8 cellular contexts compared by ENCODE assay signal in the genomic region with DNA sequence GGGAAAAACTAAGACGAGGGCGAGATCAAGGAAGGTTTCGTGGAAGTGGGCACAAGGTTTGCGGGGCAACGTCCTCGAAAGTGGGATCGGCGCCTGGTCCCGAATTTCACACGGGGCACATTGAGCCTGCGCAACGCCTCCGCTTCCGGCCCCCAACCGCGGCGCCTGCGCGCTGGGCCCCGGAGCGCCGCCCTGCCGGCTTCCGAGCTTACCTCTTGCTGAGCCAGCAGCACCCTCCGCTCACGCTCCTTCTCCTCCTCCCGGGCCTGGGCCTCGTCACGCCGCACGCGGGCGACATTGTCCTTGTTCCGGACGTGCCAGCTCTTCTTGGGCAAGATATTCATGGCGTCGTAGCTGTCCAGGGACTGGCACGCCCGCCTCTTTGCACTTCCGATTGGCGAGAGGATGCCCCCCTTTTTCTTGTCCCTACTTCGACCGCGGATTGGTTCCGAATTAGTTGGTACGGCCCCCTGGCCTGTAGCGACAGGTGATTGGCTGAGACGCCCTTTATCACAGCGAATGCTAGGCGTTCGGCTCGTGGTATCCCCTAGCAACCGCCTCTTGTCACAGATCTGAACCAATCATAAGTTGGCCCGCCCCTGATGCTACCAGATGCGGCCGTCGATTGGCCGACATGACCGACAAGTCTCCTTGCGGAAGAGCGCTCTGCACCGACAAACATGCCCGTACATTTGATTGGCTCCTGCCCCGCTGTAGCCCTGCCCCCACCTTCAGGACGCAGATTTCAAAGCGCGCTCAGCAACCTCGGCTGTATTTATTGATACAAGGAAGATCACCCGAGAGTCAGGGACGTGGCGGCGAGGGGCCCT. TPM values are rescaled to one million over a fixed set of nuclear protein-coding genes. Genes with fewer than 3 reads are reported as not detected.
DNase-seq lines count a peak whose midpoint lies in the region; ATAC-seq and TF ChIP-seq lines count a peak whose summit lies in the region.

Gene LENG1 (minus strand): TSS at position 370 of the 830 bp plus-strand sequence. CDS start 26 bp downstream, at position 344.

- WGBS in transverse colon (ENCODE audit: low coverage in 1 of 2), 2 donors = 0 to 1% methylated on average over 3 to 63 of the region's 72 CpGs

- H3K9me3 ChIP-seq in SU-DHL-6 (ENCODE audit: insufficient read depth, low read length) (no peaks in the 10 kb centered on the region), adipocyte (ENCODE audit: control insufficient read depth, low read length) (no peaks in the 10 kb centered on the region), cardiac muscle cell (ENCODE audit: low read depth) (no peaks in the 10 kb centered on the region), parathyroid adenoma (ENCODE audit: control insufficient read depth, low read length) (no peaks in the 10 kb centered on the region), transverse colon (no peaks in the 10 kb centered on the region)

- peaks cover 17% of the 10 kb centered on the region; the same call in 1 of the 2 replicates for H3F3A ChIP-seq in SU-DHL-6 (ENCODE audit: insufficient read depth)

- peak; percentile 37 for TF ChIP-seq CTCF in GM12873 (IDR thresholded peaks at IDR 0.05; ENCODE audit: insufficient read depth, low read depth, low read length, missing control alignments)
- peak; percentile 19 for TF ChIP-seq CTCF in SU-DHL-6 (IDR thresholded peaks at IDR 0.05; ENCODE audit: insufficient read depth, low read length, poor library complexity, severe bottlenecking)
- peak; percentile 36 for TF ChIP-seq CTCF in cardiac muscle cell (IDR thresholded peaks at IDR 0.05; ENCODE audit: low read depth, low read length)
- peak; percentile 48 for TF ChIP-seq CTCF in parathyroid adenoma (IDR thresholded peaks at IDR 0.05)
- TF ChIP-seq CTCF in transverse colon (IDR thresholded peaks at IDR 0.05) = peak in 3 of 5 experiments; percentile 21 to 49 (median 26)

- intact Hi-C loops in transverse colon (cut with DNase I; ENCODE audit: low total_unique reads) = no loop called here

- H3K4me1 ChIP-seq in adipocyte (ENCODE audit: control insufficient read depth, insufficient read depth, low read length) (peaks cover 26% of the 10 kb centered on the region), cardiac muscle cell (ENCODE audit: low read depth) (peaks cover 10% of the 10 kb centered on the region), parathyroid adenoma (peaks cover 13% of the 10 kb centered on the region), transverse colon (peaks cover 30 to 56% (median 45%) of the 10 kb centered on the region in 4 donors)

- peak within 1 kb of the TSS; percentile 78 for H3K4me3 ChIP-seq in SU-DHL-6 (ENCODE audit: insufficient read depth, low read length, poor library complexity, severe bottlenecking)
- peak within 1 kb of the TSS; percentile 85 for H3K4me3 ChIP-seq in adipocyte (ENCODE audit: low read length)
- peak within 1 kb of the TSS; percentile 59 for H3K4me3 ChIP-seq in cardiac muscle cell
- peak within 1 kb of the TSS; percentile 88 for H3K4me3 ChIP-seq in parathyroid adenoma (ENCODE audit: low read depth, low read length)
- H3K4me3 ChIP-seq in transverse colon = peak within 1 kb of the TSS; percentile 48 to 80 (median 76)

- no peaks in the 10 kb centered on the region for H4K20me1 ChIP-seq in SU-DHL-6 (ENCODE audit: low read depth, low read length)

- no peaks in the 10 kb centered on the region for H3K36me3 ChIP-seq in SU-DHL-6 (ENCODE audit: low read length)
- H3K36me3 ChIP-seq in adipocyte (ENCODE audit: control insufficient read depth, insufficient read depth, low read length, severe bottlenecking) = peaks cover 35% of the 10 kb centered on the region
- peaks cover 12% of the 10 kb centered on the region for H3K36me3 ChIP-seq in cardiac muscle cell
- no peaks in the 10 kb centered on the region for H3K36me3 ChIP-seq in parathyroid adenoma (ENCODE audit: control insufficient read depth, insufficient read depth, low read length)
- H3K36me3 ChIP-seq in transverse colon = peaks cover 0 to 34% (median 14%) of the 10 kb centered on the region in 4 donors

- in situ Hi-C loops in transverse colon (cut with MboI; ENCODE audit: low pct_ligation_motif_present in 1 of 4, low pct_unique_long_range_greater_than_20kb in 1 of 4, low sequenced_read_pairs in 3 of 4) = loop anchor here in 1 of 4 donors (10.0 kb wide), 1 partner anchor 75 kb away; no protein-coding TSS in a partner anchor

- H3K4me2 ChIP-seq in SU-DHL-6 (ENCODE audit: low read depth, low read length, poor library complexity, severe bottlenecking) = peak within 1 kb of the TSS; percentile 72
- peak within 1 kb of the TSS; percentile 79 for H3K4me2 ChIP-seq in parathyroid adenoma (ENCODE audit: low read length)

- no peak for TF ChIP-seq EP300 in transverse colon (IDR thresholded peaks at IDR 0.05; ENCODE audit: low read depth)

- DNase-seq in NCI-H128 (lab: John Stamatoyannopoulos, UW; ENCODE audit: unreplicated experiment) = peak; percentile 99
- peak; percentile 100 for DNase-seq in adipocyte (ENCODE audit: low read depth)
- DNase-seq in cardiac muscle cell (ENCODE audit: low read depth in 1 of 2, low spot score in 1 of 2) = peak; percentile 100
- DNase-seq in transverse colon = peak; percentile 100

- peak within 1 kb of the TSS; percentile 89 for H3K27ac ChIP-seq in SU-DHL-6 (ENCODE audit: low read depth, low read length)
- H3K27ac ChIP-seq in cardiac muscle cell = peak within 1 kb of the TSS; percentile 85
- peak within 1 kb of the TSS; percentile 95 for H3K27ac ChIP-seq in parathyroid adenoma
- peak within 1 kb of the TSS; percentile 92 to 98 (median 94) for H3K27ac ChIP-seq in transverse colon

- no peaks in the 10 kb centered on the region for H3K9me2 ChIP-seq in SU-DHL-6 (replicated peaks; ENCODE audit: insufficient read depth, low read length)

- TF ChIP-seq POLR2A in transverse colon (IDR thresholded peaks at IDR 0.05) = peak; percentile 76

- H3K79me2 ChIP-seq in SU-DHL-6 (ENCODE audit: insufficient read depth, low read length) = no peaks in the 10 kb centered on the region
- peaks cover 3% of the 10 kb centered on the region for H3K79me2 ChIP-seq in parathyroid adenoma

- peak; percentile 87 for ATAC-seq in HG02759 (IDR thresholded peaks at IDR 0.05; ENCODE audit: unreplicated experiment)

- peak within 1 kb of the TSS; percentile 73 for H3K9ac ChIP-seq in SU-DHL-6 (ENCODE audit: low read length)
- peak within 1 kb of the TSS; percentile 91 for H3K9ac ChIP-seq in adipocyte (ENCODE audit: low read length)
- H3K9ac ChIP-seq in parathyroid adenoma = peak within 1 kb of the TSS; percentile 50

- H3K27me3 ChIP-seq in SU-DHL-6 (ENCODE audit: low read length) = no peaks in the 10 kb centered on the region
- H3K27me3 ChIP-seq in adipocyte (replicated peaks; ENCODE audit: control insufficient read depth, insufficient read depth, low read length) = peaks cover 6% of the 10 kb centered on the region
- no peaks in the 10 kb centered on the region for H3K27me3 ChIP-seq in cardiac muscle cell
- no peaks in the 10 kb centered on the region for H3K27me3 ChIP-seq in parathyroid adenoma (ENCODE audit: control insufficient read depth, insufficient read depth, low read length)
- no peaks in the 10 kb centered on the region for H3K27me3 ChIP-seq in transverse colon

- H2AFZ ChIP-seq in SU-DHL-6 (ENCODE audit: low read depth, low read length, severe bottlenecking) (peak within 1 kb of the TSS; percentile 36), parathyroid adenoma (peak within 1 kb of the TSS; percentile 95)

RNA-seq across cellular contexts. Expression of gene LENG1, which starts in this region (rescaled TPM):
- total RNA-seq in cardiac muscle cell = 10.3 and 10.6 TPM in 2 replicates
- polyA plus RNA-seq in cardiac muscle cell = 10.1 and 10.8 TPM in 2 replicates
- 10 to 100 TPM in 1 of 4 donors, 1 to 10 TPM in 3; 3.4 to 11.1 (median 5.8) TPM for total RNA-seq in transverse colon

Comparison
In these comparisons a context has a peak if more than half of its experiments do, and no peak if none do; other contexts are left out.
1. Peak in every context shown above with its lines: DNase-seq, ATAC-seq, H3K4me3 ChIP-seq and H3K27ac ChIP-seq.